Comparison of ENCODE assay signal across 19 cellular contexts in the genomic region with DNA sequence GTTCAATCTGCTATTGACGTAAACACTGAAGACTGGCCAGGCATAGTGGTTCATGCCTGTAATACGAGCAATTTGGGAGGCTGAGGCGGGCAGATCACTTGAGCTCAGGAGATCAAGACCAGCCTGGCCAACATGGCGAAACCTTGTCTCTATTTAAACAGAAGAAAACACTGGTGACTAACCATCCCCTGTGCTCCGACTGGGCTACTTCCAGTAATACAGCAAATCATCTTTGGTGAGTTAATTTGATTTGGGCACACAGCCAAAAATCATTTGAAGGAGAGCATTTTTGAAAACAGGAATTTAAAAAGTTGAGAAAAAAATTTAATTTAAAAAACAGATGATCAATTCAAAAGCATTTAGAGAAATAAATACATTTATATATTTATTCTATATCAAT. TPM values are rescaled to one million over a fixed set of nuclear protein-coding genes. Genes with fewer than 3 reads are reported as not detected.
A peak's percentile ranks its signal among the peaks of the same experiment; 100 is the strongest.
DNase-seq lines count a peak whose midpoint lies in the region; TF ChIP-seq lines count a peak whose summit lies in the region.
"Had no signal": no experiment of that assay in that cellular context is flagged by ENCODE, and none has a peak within 500 bp of the region (broad histone marks: within the 10 kb centered on the region; RNA-seq: fewer than 3 reads in every experiment).

No MANE protein-coding gene starts in this region.

- DNase-seq in HFFc6 (no peak), astrocyte of the cerebellum (ENCODE audit: low read depth) (peak; percentile 49), fibroblast of peridontal ligament (ENCODE audit: extremely low read depth) (peak; percentile 89), GM10266 (ENCODE audit: extremely low spot score) (no peak), HuH-7 (ENCODE audit: low spot score) (no peak), AML-193 (lab: John Stamatoyannopoulos, UW) (no peak), DMS 273 (lab: John Stamatoyannopoulos, UW; ENCODE audit: unreplicated experiment) (no peak)
- DNase-seq: activated CD4-positive, alpha-beta T cell treated with anti-CD3 and anti-CD28 coated beads, Interleukin-2, amount 50 U/mL, for 1 hour; activated CD8-positive, alpha-beta memory T cell treated with anti-CD3 and anti-CD28 coated beads, Interleukin-2, amount 50 U/mL, for 4 hours; activated effector memory CD4-positive, alpha-beta T cell treated with Interleukin-2 at 50 U/mL for 16 hours; cerebellar nuclear complex; GOT3; NCI-H146; stimulated activated naive CD8-positive, alpha-beta T cell treated with anti-CD3 and anti-CD28 coated beads, Interleukin-15, amount 100 ng/mL, for 72 hours; T-cell had no signal

- no peaks in the 10 kb centered on the region for H3K27me3 ChIP-seq in ACC112 (ENCODE audit: insufficient read depth, low read length)
- H3K27me3 ChIP-seq: hepatocyte had no signal

- H3K4me3 ChIP-seq in ACC112 (ENCODE audit: low read depth, low read length): no peak overlapping the region
- H3K4me3 ChIP-seq in astrocyte of the cerebellum (ENCODE audit: low read depth, low read length): no peak overlapping the region
- H3K4me3 ChIP-seq: hepatocyte, skin epidermis had no signal

- H3K4me3 Mint-ChIP-seq in HFFc6: no peak overlapping the region
- H3K4me3 Mint-ChIP-seq: stimulated activated naive CD8-positive, alpha-beta T cell treated with anti-CD3 and anti-CD28 coated beads, Interleukin-15, amount 100 ng/mL, for 72 hours; T-cell; type B pancreatic cell had no signal

- H3K27ac Mint-ChIP-seq in HFFc6: peak overlapping the region; percentile 43; the same call in 1 of the 2 replicates
- H3K27ac Mint-ChIP-seq: stimulated activated naive CD8-positive, alpha-beta T cell treated with anti-CD3 and anti-CD28 coated beads, Interleukin-15, amount 100 ng/mL, for 72 hours; T-cell; type B pancreatic cell had no signal

- H3K4me1 ChIP-seq in ACC112 (ENCODE audit: control insufficient read depth, insufficient read depth, low read length, unreplicated experiment): peaks cover 43% of the 10 kb centered on the region

- in situ Hi-C loops in astrocyte of the cerebellum (cut with HindIII; ENCODE audit: low sequenced_read_pairs): no loop called here

- H3K27me3 Mint-ChIP-seq in HFFc6 (ENCODE audit: insufficient read depth): peaks cover 6% of the 10 kb centered on the region
- H3K27me3 Mint-ChIP-seq: stimulated activated naive CD8-positive, alpha-beta T cell treated with anti-CD3 and anti-CD28 coated beads, Interleukin-15, amount 100 ng/mL, for 72 hours; T-cell; type B pancreatic cell had no signal

- TF ChIP-seq CTCF in HFFc6 (IDR thresholded peaks at IDR 0.05) (no peak), astrocyte of the cerebellum (IDR thresholded peaks at IDR 0.05; ENCODE audit: low read depth, low read length, missing control alignments) (no peak), GM10266 (IDR thresholded peaks at IDR 0.05; ENCODE audit: control insufficient read depth, insufficient read depth, low read depth, missing control alignments) (no peak)

- peaks cover 20% of the 10 kb centered on the region for H3K79me2 ChIP-seq in ACC112 (ENCODE audit: control insufficient read depth, insufficient read depth, low read length, unreplicated experiment)

- no peak overlapping the region for H2AFZ ChIP-seq in ACC112 (ENCODE audit: low read length, unreplicated experiment)
- H2AFZ ChIP-seq: hepatocyte had no signal

- H3K27ac ChIP-seq in ACC112 (ENCODE audit: low read depth, low read length): peak overlapping the region; percentile 53
- H3K27ac ChIP-seq: hepatocyte, skin epidermis had no signal

- peaks cover 29% of the 10 kb centered on the region for H3K9me3 Mint-ChIP-seq in HFFc6
- H3K9me3 Mint-ChIP-seq: T-cell had no signal

- H3K36me3 ChIP-seq in ACC112 (ENCODE audit: insufficient read depth, low read length): peaks cover 40% of the 10 kb centered on the region

- peaks cover 62% of the 10 kb centered on the region for H3K4me1 Mint-ChIP-seq in HFFc6 (ENCODE audit: low read depth)
- H3K4me1 Mint-ChIP-seq: stimulated activated naive CD8-positive, alpha-beta T cell treated with anti-CD3 and anti-CD28 coated beads, Interleukin-15, amount 100 ng/mL, for 72 hours; T-cell had no signal

- H3K36me3 Mint-ChIP-seq in HFFc6 (ENCODE audit: low read depth): peaks cover 80% of the 10 kb centered on the region

RNA-seq across cellular contexts. Expression of a gene that starts 52.0 kb away (rescaled TPM):
- 100 to 1,000 TPM; 164 to 198 (median 183) TPM for total RNA-seq in HFFc6 (2021; fragmentation: NEBNext Ultra II Directional; extraction: Animal tissue kit (Norgen Biotek cat#: 25700))

Comparison
In these comparisons a context has a peak if more than half of its experiments do, and no peak if none do; other contexts are left out.
1. DNase-seq: peak in astrocyte of the cerebellum (single experiment) and fibroblast of peridontal ligament (single experiment); none in HFFc6 (single experiment), GM10266 (single experiment), HuH-7 (single experiment), AML-193 (0 of 2) and DMS 273 (single experiment).